In the genomic region with DNA sequence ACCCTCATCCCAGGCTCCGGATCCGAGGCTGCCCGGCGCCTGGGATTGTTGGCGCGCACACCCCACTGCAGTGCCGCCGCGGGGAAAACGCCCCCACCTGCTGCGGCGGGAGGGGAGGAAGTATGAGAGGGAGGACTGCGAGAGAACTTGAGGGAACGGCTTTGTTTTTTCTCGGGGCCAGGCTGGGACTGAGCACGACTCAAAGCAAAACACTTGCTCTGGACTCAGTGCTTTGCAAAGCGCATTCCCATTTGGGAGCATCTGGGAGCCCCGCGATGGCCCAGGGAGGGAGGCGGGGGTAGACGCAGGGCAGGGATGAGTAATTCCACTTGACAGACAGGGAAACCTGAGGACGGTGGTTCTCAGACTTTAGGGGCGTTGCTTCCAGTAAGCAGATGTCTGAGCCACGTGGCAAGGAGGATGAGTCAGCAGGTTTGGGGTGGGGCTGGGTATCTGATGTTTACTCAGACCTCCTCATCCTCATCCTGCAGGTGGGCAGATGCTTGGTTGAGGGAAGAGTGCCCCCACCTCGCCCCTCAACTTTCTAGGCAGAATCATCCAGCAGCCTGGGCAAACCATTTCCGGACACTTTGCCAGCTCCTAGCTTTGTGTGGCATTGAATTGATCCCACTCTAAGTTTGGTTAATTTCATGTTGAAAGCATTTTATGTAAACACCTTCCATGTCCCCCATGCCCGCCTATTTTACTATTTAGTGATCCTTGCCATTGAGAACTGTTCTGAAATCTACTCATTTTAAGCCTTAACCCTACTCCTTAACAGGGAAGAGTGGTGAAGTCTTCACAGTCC, we compare ENCODE assay signal across 8 cellular contexts. TPM values are rescaled to one million over a fixed set of nuclear protein-coding genes. Genes with fewer than 3 reads are reported as not detected.
DNase-seq lines count a peak whose midpoint lies in the region; ATAC-seq and TF ChIP-seq lines count a peak whose summit lies in the region.

No MANE protein-coding gene starts in this region.

- WGBS in HUES64, result 5% methylated on average over 27 of the region's 27 CpGs
- WGBS in testis, 2 donors, result 6 to 7% methylated on average over 21 to 27 of the region's 27 CpGs

- no peaks in the 10 kb centered on the region for H3K36me3 Mint-ChIP-seq in activated T-cell treated with anti-CD3 and anti-CD28 coated beads, Interleukin-2, amount 50 U/mL, for 4 hours (ENCODE audit: insufficient read depth)

- H3K27me3 Mint-ChIP-seq in activated T-cell treated with anti-CD3 and anti-CD28 coated beads, Interleukin-2, amount 50 U/mL, for 4 hours (ENCODE audit: low read depth), result no peaks in the 10 kb centered on the region

- H4K20me1 ChIP-seq in PC-3 (ENCODE audit: low read length), result no peaks in the 10 kb centered on the region

- H3K27ac ChIP-seq in HUES64 (ENCODE audit: low read depth, low read length), result peak overlapping the region; percentile 83
- H3K27ac ChIP-seq in PC-3 (ENCODE audit: low read length), result no peak overlapping the region
- no peak overlapping the region for H3K27ac ChIP-seq in testis

- no peak for TF ChIP-seq CTCF in PC-3 (conservative IDR thresholded peaks at IDR 0.05; ENCODE audit: low read depth, low read length)
- TF ChIP-seq CTCF in testis (IDR thresholded peaks at IDR 0.05), result no peak

- H3K9me3 Mint-ChIP-seq in activated T-cell treated with anti-CD3 and anti-CD28 coated beads, Interleukin-2, amount 50 U/mL, for 4 hours, result no peaks in the 10 kb centered on the region

- H2AFZ ChIP-seq in PC-3 (ENCODE audit: low read length), result peak overlapping the region; percentile 76

- H3K4me1 ChIP-seq in HUES64 (ENCODE audit: insufficient read depth, low read length), result peaks cover 22% of the 10 kb centered on the region
- H3K4me1 ChIP-seq in PC-3 (ENCODE audit: insufficient read depth, low read length), result peaks cover 10% of the 10 kb centered on the region
- H3K4me1 ChIP-seq in testis, result peaks cover 9% of the 10 kb centered on the region

- H3K27me3 ChIP-seq in HUES64 (ENCODE audit: insufficient read depth, low read length) (peaks cover 26% of the 10 kb centered on the region), PC-3 (ENCODE audit: low read length) (peaks cover 17% of the 10 kb centered on the region), testis (no peaks in the 10 kb centered on the region)

- H3K4me3 ChIP-seq in HUES64 (ENCODE audit: low read length) (peak overlapping the region; percentile 68), PC-3 (ENCODE audit: low read length) (peak overlapping the region; percentile 61), testis (no peak overlapping the region)

- peaks cover 19% of the 10 kb centered on the region for H3K36me3 ChIP-seq in HUES64 (ENCODE audit: insufficient read depth, low read length)
- H3K36me3 ChIP-seq in PC-3 (ENCODE audit: low read depth, low read length), result no peaks in the 10 kb centered on the region
- no peaks in the 10 kb centered on the region for H3K36me3 ChIP-seq in testis (ENCODE audit: low read depth, missing control alignments)

- H3K9ac ChIP-seq in HUES64 (ENCODE audit: low read depth, low read length) (peak overlapping the region; percentile 65), PC-3 (ENCODE audit: low read length) (no peak overlapping the region)

- no peaks in the 10 kb centered on the region for H3F3A ChIP-seq in PC-3 (ENCODE audit: low read length, unreplicated experiment)

- H3K4me3 Mint-ChIP-seq in activated T-cell treated with anti-CD3 and anti-CD28 coated beads, Interleukin-2, amount 50 U/mL, for 4 hours, result peak overlapping the region; percentile 90

- CTCF ChIA-PET in PC-3 (lab: Charles Lee), result no interaction called here

- no peak for TF ChIP-seq POLR2A in testis (IDR thresholded peaks at IDR 0.05)

- no peaks in the 10 kb centered on the region for H3K9me3 ChIP-seq in HUES64 (ENCODE audit: insufficient read depth, low read depth, low read length)
- no peaks in the 10 kb centered on the region for H3K9me3 ChIP-seq in PC-3 (ENCODE audit: low read length)
- H3K9me3 ChIP-seq in testis, result no peaks in the 10 kb centered on the region

- BruUV-seq in PC-3 (replicated peaks; lab: Mats Ljungman, UMichigan), result no TSS peak

- no peaks in the 10 kb centered on the region for H3K79me2 ChIP-seq in PC-3 (ENCODE audit: low read length)

- intact Hi-C loops in PC-3 (cut with micrococcal nuclease), result no loop called here
- intact Hi-C loops in testis (cut with DNase I; ENCODE audit: low total_unique reads), result no loop called here

- DNase-seq in ACHN, result peak; percentile 87
- DNase-seq in PC-3, result peak; percentile 83
- peak; percentile 83 for DNase-seq in activated T-cell treated with anti-CD3 and anti-CD28 coated beads, Interleukin-2, amount 50 U/mL, for 4 hours
- peak; percentile 78 for DNase-seq in fibroblast of gingiva (ENCODE audit: low read depth)
- peak in 45 of 56 donors; percentile 8 to 88 (median 56) for DNase-seq in nucleus accumbens (lab: John Stamatoyannopoulos, UW)
- peak; percentile 43 for DNase-seq in testis

- in situ Hi-C loops in ACHN (cut with HindIII; ENCODE audit: low pct_ligation_motif_present, low pct_unique_long_range_greater_than_20kb, low sequenced_read_pairs), result no loop called here

- ATAC-seq in GM18873 (IDR thresholded peaks at IDR 0.05; ENCODE audit: low FRiP score, unreplicated experiment) (peak; percentile 42), PC-3 (peak; percentile 95)
- peak; percentile 84 to 85 for ATAC-seq in activated T-cell treated with anti-CD3 and anti-CD28 coated beads, Interleukin-2, amount 50 U/mL, for 4 hours

- H3K9me2 ChIP-seq in PC-3 (replicated peaks; ENCODE audit: low read length), result no peaks in the 10 kb centered on the region

- H3K4me1 Mint-ChIP-seq in activated T-cell treated with anti-CD3 and anti-CD28 coated beads, Interleukin-2, amount 50 U/mL, for 4 hours (ENCODE audit: low read depth), result peaks cover 32% of the 10 kb centered on the region

- peak overlapping the region; percentile 86 for H3K4me2 ChIP-seq in PC-3 (ENCODE audit: low read length)

- POLR2A ChIA-PET in PC-3 (lab: Charles Lee; ENCODE audit: unreplicated experiment), result no interaction called here

RNA-seq across cellular contexts. Expression of a gene that starts 1.5 kb away (rescaled TPM):
- 20.0 TPM for polyA plus RNA-seq in HUES64 (2013, experiment 1 of 2)
- 22.8 TPM for polyA plus RNA-seq in HUES64 (2013, experiment 2 of 2)
- total RNA-seq in PC-3 (2014; rRNA removed) (0.15 and 0.23 TPM in 2 replicates), testis (1 to 10 TPM; 2.4 to 3.3 TPM)
- total RNA-seq in activated T-cell treated with anti-CD3 and anti-CD28 coated beads, Interleukin-2, amount 50 U/mL, for 4 hours, result 10 to 100 TPM in 1 of 3 donors, 1 to 10 TPM in 2; 3.4 to 11.4 (median 9.8) TPM
- polyA plus RNA-seq in testis (ENCODE audit: insufficient read depth, low read depth, low replicate concordance), result 1.7 TPM

RNA-seq across cellular contexts. Expression of a gene that starts 37.1 kb away (rescaled TPM):
- polyA plus RNA-seq in HUES64 (2013, experiment 1 of 2), result 1.3 TPM
- 0.95 TPM for polyA plus RNA-seq in HUES64 (2013, experiment 2 of 2)
- total RNA-seq in PC-3 (2014; rRNA removed), result not detected in 2 replicates
- not detected for total RNA-seq in activated T-cell treated with anti-CD3 and anti-CD28 coated beads, Interleukin-2, amount 50 U/mL, for 4 hours
- 1 to 10 TPM in 1 of 2 donors, under 1 TPM in 1; 0.93 to 2.3 TPM for total RNA-seq in testis
- 2.6 TPM for polyA plus RNA-seq in testis (ENCODE audit: insufficient read depth, low read depth, low replicate concordance)

RNA-seq across cellular contexts. Expression of a gene that starts 41.0 kb away (rescaled TPM):
- 4.6 TPM for polyA plus RNA-seq in HUES64 (2013, experiment 1 of 2)
- 3.0 TPM for polyA plus RNA-seq in HUES64 (2013, experiment 2 of 2)
- not detected in 2 replicates for total RNA-seq in PC-3 (2014; rRNA removed)
- not detected for total RNA-seq in activated T-cell treated with anti-CD3 and anti-CD28 coated beads, Interleukin-2, amount 50 U/mL, for 4 hours
- total RNA-seq in testis, result not detected
- 0.80 TPM for polyA plus RNA-seq in testis (ENCODE audit: insufficient read depth, low read depth, low replicate concordance)

Comparison
In these comparisons a context has a peak if more than half of its experiments do, and no peak if none do; other contexts are left out.
1. ATAC-seq: peak in every context shown above with its lines; median percentile 95 in PC-3; 84 in activated T-cell treated with anti-CD3 and anti-CD28 coated beads, Interleukin-2, amount 50 U/mL, for 4 hours; 42 in GM18873.
2. H3K4me3 ChIP-seq: peak in HUES64 (single experiment) and PC-3 (single experiment); none in testis (0 of 2).
3. Peak in every context shown above with its lines, with median percentiles within 50 percentile points of each other: DNase-seq.